Comparison of ENCODE assay signal across 1 cellular context in the genomic region with DNA sequence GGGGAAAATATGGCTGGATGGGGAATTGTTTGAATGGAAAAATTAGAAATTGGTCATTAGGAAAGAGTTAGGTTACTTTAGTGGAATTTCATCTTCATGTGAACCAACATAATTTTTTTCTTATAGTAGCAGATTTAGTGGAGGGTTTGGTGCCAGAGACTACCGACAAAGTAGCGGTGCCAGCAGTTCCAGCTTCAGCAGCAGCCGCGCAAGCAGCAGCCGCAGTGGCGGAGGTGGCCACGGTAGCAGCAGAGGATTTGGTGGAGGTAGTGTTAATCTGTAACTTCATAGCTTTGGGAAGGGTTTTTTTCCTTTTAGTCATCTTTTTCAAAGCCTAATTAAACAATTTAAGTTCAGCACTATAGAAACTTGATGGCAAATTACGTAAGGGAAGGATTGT.
TF ChIP-seq lines count a peak whose summit lies in the region.

No MANE protein-coding gene starts in this region.

TF ChIP-seq in GM23338, 12 proteins besides CTCF, POLR2A, EP300 and RAD21 (continued from another document):
- TF ChIP-seq ZNF114 (CRISPR knock-in tag; IDR thresholded peaks at IDR 0.05) (no peak), NANOG (IDR thresholded peaks at IDR 0.05; ENCODE audit: borderline replicate concordance) (no peak)
